Comparison of ENCODE assay signal across 7 cellular contexts in the genomic region with DNA sequence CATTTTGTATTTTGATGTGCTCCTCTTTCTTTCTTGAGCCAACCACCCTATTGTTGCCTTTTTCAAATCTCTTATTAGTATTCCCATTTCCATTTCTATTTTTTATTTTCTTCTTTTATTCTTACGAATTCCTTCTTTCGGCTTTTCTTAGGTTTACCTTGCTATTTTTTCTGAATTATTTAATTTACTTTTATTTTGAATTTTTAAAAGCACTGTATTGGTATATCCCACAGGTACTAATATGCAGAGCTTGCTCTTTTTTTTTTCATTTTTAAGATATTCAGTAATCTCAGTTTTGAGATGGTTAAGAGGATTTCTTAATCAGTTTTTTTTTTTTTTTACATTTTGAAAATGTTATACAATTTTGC. TPM values are rescaled to one million over a fixed set of nuclear protein-coding genes. Genes with fewer than 3 reads are reported as not detected.
DNase-seq lines count a peak whose midpoint lies in the region; ATAC-seq lines count a peak whose summit lies in the region.

No MANE protein-coding gene starts in this region.

- peak overlapping the region; percentile 95 for H3K4me3 ChIP-seq in HUES48 (ENCODE audit: low read depth, low read length)
- H3K4me3 ChIP-seq in iPS-15b (ENCODE audit: low read depth, low read length) = peak overlapping the region; percentile 95

- H3K36me3 Mint-ChIP-seq in activated CD8-positive, alpha-beta T cell treated with anti-CD3 and anti-CD28 coated beads, Interleukin-2, amount 10 ng/mL, durations not matched to agents 7 days and 5 days (ENCODE audit: low read depth) = peaks cover 8% of the 10 kb centered on the region
- H3K36me3 Mint-ChIP-seq in stimulated activated effector memory CD8-positive, alpha-beta T cell treated with anti-CD3 and anti-CD28 coated beads, Interleukin-12 subunit alpha, Interleukin-12 subunit beta, amount 100 ng/mL, for 72 hours = peaks cover 6% of the 10 kb centered on the region

- H3K27me3 Mint-ChIP-seq in activated CD8-positive, alpha-beta T cell treated with anti-CD3 and anti-CD28 coated beads, Interleukin-2, amount 10 ng/mL, durations not matched to agents 7 days and 5 days (ENCODE audit: low read depth) = peaks cover 11% of the 10 kb centered on the region

- no peak overlapping the region for H3K27ac Mint-ChIP-seq in activated CD8-positive, alpha-beta T cell treated with anti-CD3 and anti-CD28 coated beads, Interleukin-2, amount 10 ng/mL, durations not matched to agents 7 days and 5 days
- peak overlapping the region; percentile 84 for H3K27ac Mint-ChIP-seq in stimulated activated effector memory CD8-positive, alpha-beta T cell treated with anti-CD3 and anti-CD28 coated beads, Interleukin-12 subunit alpha, Interleukin-12 subunit beta, amount 100 ng/mL, for 72 hours

- peak overlapping the region; percentile 87 for H3K4me3 Mint-ChIP-seq in activated CD8-positive, alpha-beta T cell treated with anti-CD3 and anti-CD28 coated beads, Interleukin-2, amount 10 ng/mL, durations not matched to agents 7 days and 5 days
- H3K4me3 Mint-ChIP-seq in stimulated activated effector memory CD8-positive, alpha-beta T cell treated with anti-CD3 and anti-CD28 coated beads, Interleukin-12 subunit alpha, Interleukin-12 subunit beta, amount 100 ng/mL, for 72 hours = peak overlapping the region; percentile 90

- no peaks in the 10 kb centered on the region for H3K36me3 ChIP-seq in HUES48 (ENCODE audit: control insufficient read depth, insufficient read depth, low read length)
- H3K36me3 ChIP-seq in iPS-15b (ENCODE audit: control insufficient read depth, insufficient read depth, low read length) = no peaks in the 10 kb centered on the region

- peak overlapping the region; percentile 87 for H3K27ac ChIP-seq in HUES48 (ENCODE audit: low read depth, low read length)

- H3K9ac ChIP-seq in HUES48 (ENCODE audit: low read depth, low read length) (peak overlapping the region; percentile 81; the same call in 1 of the 2 replicates), iPS-15b (ENCODE audit: low read depth, low read length) (peak overlapping the region; percentile 50)

- DNase-seq in activated CD8-positive, alpha-beta T cell treated with anti-CD3 and anti-CD28 coated beads, Interleukin-2, amount 10 ng/mL, durations not matched to agents 7 days and 5 days = no peak
- DNase-seq in stimulated activated effector memory CD8-positive, alpha-beta T cell treated with anti-CD3 and anti-CD28 coated beads, Interleukin-12 subunit alpha, Interleukin-12 subunit beta, amount 100 ng/mL, for 72 hours (ENCODE audit: low spot score in 2 of 2) = no peak

- H3K4me1 ChIP-seq in HUES48 (ENCODE audit: control insufficient read depth, insufficient read depth, low read length) (0 out of 2 replicates have a peak, but pooled peaks cover 3% of the 10 kb centered on the region), iPS-15b (ENCODE audit: control insufficient read depth, insufficient read depth, low read length) (no peaks in the 10 kb centered on the region)

- H3K4me1 Mint-ChIP-seq in activated CD8-positive, alpha-beta T cell treated with anti-CD3 and anti-CD28 coated beads, Interleukin-2, amount 10 ng/mL, durations not matched to agents 7 days and 5 days (ENCODE audit: low read depth) = peaks cover 14% of the 10 kb centered on the region
- peaks cover 14% of the 10 kb centered on the region for H3K4me1 Mint-ChIP-seq in stimulated activated effector memory CD8-positive, alpha-beta T cell treated with anti-CD3 and anti-CD28 coated beads, Interleukin-12 subunit alpha, Interleukin-12 subunit beta, amount 100 ng/mL, for 72 hours

- ATAC-seq in activated CD8-positive, alpha-beta T cell treated with anti-CD3 and anti-CD28 coated beads, Interleukin-2, amount 10 ng/mL, durations not matched to agents 7 days and 5 days = no peak
- no peak for ATAC-seq in stimulated activated effector memory CD8-positive, alpha-beta T cell treated with anti-CD3 and anti-CD28 coated beads, Interleukin-12 subunit alpha, Interleukin-12 subunit beta, amount 100 ng/mL, for 72 hours
- no peak for ATAC-seq in GM21390 (IDR thresholded peaks at IDR 0.05; ENCODE audit: unreplicated experiment)
- no peak for ATAC-seq in HG02981 (IDR thresholded peaks at IDR 0.05; ENCODE audit: unreplicated experiment)
- ATAC-seq in HG02642 (IDR thresholded peaks at IDR 0.05; ENCODE audit: poor library complexity, unreplicated experiment) = no peak

- peaks cover 3% of the 10 kb centered on the region for H3K9me3 Mint-ChIP-seq in activated CD8-positive, alpha-beta T cell treated with anti-CD3 and anti-CD28 coated beads, Interleukin-2, amount 10 ng/mL, durations not matched to agents 7 days and 5 days (ENCODE audit: insufficient read depth)
- H3K9me3 Mint-ChIP-seq in stimulated activated effector memory CD8-positive, alpha-beta T cell treated with anti-CD3 and anti-CD28 coated beads, Interleukin-12 subunit alpha, Interleukin-12 subunit beta, amount 100 ng/mL, for 72 hours = peaks cover 11% of the 10 kb centered on the region

- H3K9me3 ChIP-seq in HUES48 (ENCODE audit: control insufficient read depth, insufficient read depth, low read length) (peaks cover 19% of the 10 kb centered on the region), iPS-15b (ENCODE audit: control insufficient read depth, insufficient read depth, low read length) (peaks cover 7% of the 10 kb centered on the region)

- CTCF ChIA-PET in activated CD8-positive, alpha-beta T cell treated with anti-CD3 and anti-CD28 coated beads, Interleukin-2, amount 10 ng/mL, durations not matched to agents 7 days and 5 days (lab: Charles Lee) = no interaction called here

- POLR2A ChIA-PET in activated CD8-positive, alpha-beta T cell treated with anti-CD3 and anti-CD28 coated beads, Interleukin-2, amount 10 ng/mL, durations not matched to agents 7 days and 5 days (lab: Charles Lee) = interaction anchor here (0.6 to 0.7 kb wide), 2 partner anchors 19 to 223 kb away, joined by 3 read pairs; no protein-coding TSS in a partner anchor

- H3K27me3 ChIP-seq in HUES48 (ENCODE audit: control insufficient read depth, insufficient read depth, low read length) = no peaks in the 10 kb centered on the region
- H3K27me3 ChIP-seq in iPS-15b (ENCODE audit: control insufficient read depth, insufficient read depth, low read length) = no peaks in the 10 kb centered on the region

RNA-seq across cellular contexts. Expression of gene MCF2L2, which starts 18.4 kb away (rescaled TPM):
- 1 to 10 TPM; 7.2 to 7.5 TPM for total RNA-seq in activated CD8-positive, alpha-beta T cell treated with anti-CD3 and anti-CD28 coated beads, Interleukin-2, amount 10 ng/mL, durations not matched to agents 7 days and 5 days
